ENCODE assay signal across 8 cellular contexts in the genomic region with DNA sequence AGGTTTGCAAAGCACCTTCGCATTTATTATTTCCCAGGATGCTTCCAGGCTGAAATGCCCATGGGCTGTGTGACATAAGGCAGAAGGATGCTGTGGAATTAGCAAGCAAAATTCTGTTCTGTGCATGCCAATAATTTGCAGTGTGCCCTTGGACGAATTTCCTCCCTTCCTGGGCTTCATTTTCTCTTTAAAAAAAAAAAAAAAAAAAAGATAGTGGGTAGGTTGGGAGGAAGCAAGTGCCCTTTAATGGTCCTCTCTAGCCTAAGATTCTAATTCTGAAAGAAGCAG. TPM values are rescaled to one million over a fixed set of nuclear protein-coding genes. Genes with fewer than 3 reads are reported as not detected.
DNase-seq lines count a peak whose midpoint lies in the region; ATAC-seq and TF ChIP-seq lines count a peak whose summit lies in the region.

No MANE protein-coding gene starts in this region.

- intact Hi-C loops in CD14-positive monocyte (cut with micrococcal nuclease): no loop called here

- no peak for ATAC-seq in activated naive CD8-positive, alpha-beta T cell treated with anti-CD3 and anti-CD28 coated beads, Interleukin-2, amount 50 U/mL, for 24 hours
- ATAC-seq in upper lobe of left lung (ENCODE audit: low FRiP score in 2 of 2) (no peak), GM18907 (IDR thresholded peaks at IDR 0.05; ENCODE audit: unreplicated experiment) (no peak), GM18858 (IDR thresholded peaks at IDR 0.05; ENCODE audit: unreplicated experiment) (no peak)

- peaks cover 57% of the 10 kb centered on the region for H3K4me1 ChIP-seq in muscle layer of colon (ENCODE audit: insufficient read depth, low read length)
- H3K4me1 ChIP-seq in upper lobe of left lung: peaks cover 41 to 68% (median 48%) of the 10 kb centered on the region in 4 donors

- no peaks in the 10 kb centered on the region for H3K9me3 Mint-ChIP-seq in activated naive CD8-positive, alpha-beta T cell (ENCODE audit: low read depth)
- H3K9me3 Mint-ChIP-seq in activated naive CD8-positive, alpha-beta T cell treated with anti-CD3 and anti-CD28 coated beads, Interleukin-2, amount 50 U/mL, for 24 hours: no peaks in the 10 kb centered on the region
- peaks cover 0 to 12% (median 7%) of the 10 kb centered on the region in 7 donors for H3K9me3 Mint-ChIP-seq in CD14-positive monocyte

- H3K27ac ChIP-seq in caudate nucleus (ENCODE audit: low read depth, low read length) (peak overlapping the region; percentile 92), muscle layer of colon (ENCODE audit: low read depth, low read length) (peak overlapping the region; percentile 82), upper lobe of left lung (peak overlapping the region; percentile 92 to 97 (median 94))

- 23 to 28% methylated on average over 2 of the region's 2 CpGs for WGBS in upper lobe of left lung, 2 donors

- no peaks in the 10 kb centered on the region for H3K9me3 ChIP-seq in muscle layer of colon (ENCODE audit: low read length)
- no peaks in the 10 kb centered on the region for H3K9me3 ChIP-seq in upper lobe of left lung

- TF ChIP-seq EP300 in upper lobe of left lung (IDR thresholded peaks at IDR 0.05): no peak

- no peak overlapping the region for H3K27ac Mint-ChIP-seq in activated naive CD8-positive, alpha-beta T cell
- H3K27ac Mint-ChIP-seq in activated naive CD8-positive, alpha-beta T cell treated with anti-CD3 and anti-CD28 coated beads, Interleukin-2, amount 50 U/mL, for 24 hours: no peak overlapping the region
- H3K27ac Mint-ChIP-seq in CD14-positive monocyte: peak overlapping the region in 3 of 7 donors; percentile 74 to 76 (median 76)

- peak overlapping the region; percentile 38 for H3K4me3 Mint-ChIP-seq in activated naive CD8-positive, alpha-beta T cell
- no peak overlapping the region for H3K4me3 Mint-ChIP-seq in activated naive CD8-positive, alpha-beta T cell treated with anti-CD3 and anti-CD28 coated beads, Interleukin-2, amount 50 U/mL, for 24 hours
- peak overlapping the region in 1 of 2 donors; percentile 85 for H3K4me3 Mint-ChIP-seq in CD14-positive monocyte

- H3K27me3 ChIP-seq in muscle layer of colon (ENCODE audit: control insufficient read depth in 1 of 2, insufficient read depth in 2 of 2, low read length in 2 of 2) (no peaks in the 10 kb centered on the region), upper lobe of left lung (no peaks in the 10 kb centered on the region)

- peaks cover 55% of the 10 kb centered on the region for H3K4me1 Mint-ChIP-seq in activated naive CD8-positive, alpha-beta T cell (ENCODE audit: low read depth)
- peaks cover 51% of the 10 kb centered on the region for H3K4me1 Mint-ChIP-seq in activated naive CD8-positive, alpha-beta T cell treated with anti-CD3 and anti-CD28 coated beads, Interleukin-2, amount 50 U/mL, for 24 hours
- peaks cover 61% of the 10 kb centered on the region for H3K4me1 Mint-ChIP-seq in CD14-positive monocyte

- peak overlapping the region; percentile 13 for H3K9ac ChIP-seq in muscle layer of colon (ENCODE audit: low read length)

- no peak for DNase-seq in activated naive CD8-positive, alpha-beta T cell treated with anti-CD3 and anti-CD28 coated beads, Interleukin-2, amount 50 U/mL, for 24 hours
- DNase-seq in caudate nucleus (lab: John Stamatoyannopoulos, UW) (no peak), upper lobe of left lung (no peak), CD14-positive monocyte (ENCODE audit: low spot score) (no peak)

- H3K27me3 Mint-ChIP-seq in activated naive CD8-positive, alpha-beta T cell: no peaks in the 10 kb centered on the region
- peaks cover 11% of the 10 kb centered on the region for H3K27me3 Mint-ChIP-seq in activated naive CD8-positive, alpha-beta T cell treated with anti-CD3 and anti-CD28 coated beads, Interleukin-2, amount 50 U/mL, for 24 hours
- peaks cover 76 to 91% (median 90%) of the 10 kb centered on the region in 3 donors for H3K27me3 Mint-ChIP-seq in CD14-positive monocyte (ENCODE audit: low read depth in 3 of 3)

- no peaks in the 10 kb centered on the region for H3K36me3 Mint-ChIP-seq in activated naive CD8-positive, alpha-beta T cell
- H3K36me3 Mint-ChIP-seq in activated naive CD8-positive, alpha-beta T cell treated with anti-CD3 and anti-CD28 coated beads, Interleukin-2, amount 50 U/mL, for 24 hours (ENCODE audit: low read depth): peaks cover 20% of the 10 kb centered on the region
- peaks cover 0 to 8% of the 10 kb centered on the region in 2 donors for H3K36me3 Mint-ChIP-seq in CD14-positive monocyte

- H3K36me3 ChIP-seq in muscle layer of colon (ENCODE audit: insufficient read depth, low read length) (peaks cover 9% of the 10 kb centered on the region), upper lobe of left lung (peaks cover 0 to 20% (median 0%) of the 10 kb centered on the region in 4 donors)

- H3K4me3 ChIP-seq in muscle layer of colon (ENCODE audit: low read depth in 1 of 2, low read length in 2 of 2) (peak overlapping the region in 1 of 2 donors; percentile 36), upper lobe of left lung (peak overlapping the region in 2 of 4 donors; percentile 3 to 7)

- no peak for TF ChIP-seq POLR2A in upper lobe of left lung (IDR thresholded peaks at IDR 0.05)

- TF ChIP-seq CTCF in upper lobe of left lung (IDR thresholded peaks at IDR 0.05): no peak
- no peak for TF ChIP-seq CTCF in CD14-positive monocyte (IDR thresholded peaks at IDR 0.05)

RNA-seq across cellular contexts. Expression of a gene that starts 2.5 kb away (rescaled TPM):
- 100 to 1,000 TPM in 4 of 6 donors, 10 to 100 TPM in 2; 75.4 to 269 (median 135) TPM for total RNA-seq in upper lobe of left lung
- polyA plus RNA-seq in CD14-positive monocyte: 1 to 10 TPM; 1.1 to 2.5 TPM

RNA-seq across cellular contexts. Expression of a gene that starts 30.7 kb away (rescaled TPM):
- total RNA-seq in upper lobe of left lung: 1 to 10 TPM in 5 of 6 donors, under 1 TPM in 1; 0.69 to 1.9 (median 1.1) TPM
- 1 to 10 TPM in 1 of 2 donors, under 1 TPM in 1; 0.24 to 1.8 TPM for polyA plus RNA-seq in CD14-positive monocyte
